In genomic region chr16:57628008-57628781, GRCh38 we compare ENCODE assay signal across 8 cellular contexts. TPM values are rescaled to one million over a fixed set of nuclear protein-coding genes. Genes with fewer than 3 reads are reported as not detected.
DNase-seq lines count a peak whose midpoint lies in the region; ATAC-seq and FAIRE-seq lines count a peak whose summit lies in the region.

Gene ADGRG1 (plus strand): TSS chr16:57628630. CDS start chr16:57650288, 21,658 bp downstream.

- no peaks in the 10 kb centered on the region for H3K9me3 Mint-ChIP-seq in activated T-helper 1 cell treated with anti-CD3 and anti-CD28 coated beads, Interleukin-12 subunit alpha, Interleukin-12 subunit beta, Interleukin-2, Interleukin-4 antibody, amounts not matched to agents 30 ng/mL and 10 ng/mL and 1 ng/mL, durations not matched to agents 14 hours and 24 hours and 36 hours
- H3K9me3 Mint-ChIP-seq in naive thymus-derived CD8-positive, alpha-beta T cell, result no peaks in the 10 kb centered on the region

- peaks cover 20% of the 10 kb centered on the region for H3K4me1 Mint-ChIP-seq in activated T-helper 1 cell treated with anti-CD3 and anti-CD28 coated beads, Interleukin-12 subunit alpha, Interleukin-12 subunit beta, Interleukin-2, Interleukin-4 antibody, amounts not matched to agents 30 ng/mL and 10 ng/mL and 1 ng/mL, durations not matched to agents 14 hours and 24 hours and 36 hours (ENCODE audit: low read depth)
- peaks cover 11 to 31% (median 19%) of the 10 kb centered on the region in 4 donors for H3K4me1 Mint-ChIP-seq in naive thymus-derived CD8-positive, alpha-beta T cell

- peak within 1 kb of the TSS; percentile 78 for H3K4me3 Mint-ChIP-seq in activated T-helper 1 cell treated with anti-CD3 and anti-CD28 coated beads, Interleukin-12 subunit alpha, Interleukin-12 subunit beta, Interleukin-2, Interleukin-4 antibody, amounts not matched to agents 30 ng/mL and 10 ng/mL and 1 ng/mL, durations not matched to agents 14 hours and 24 hours and 36 hours
- H3K4me3 Mint-ChIP-seq in naive thymus-derived CD8-positive, alpha-beta T cell, result peak within 1 kb of the TSS in 6 of 10 donors; percentile 18 to 68 (median 44)

- intact Hi-C loops in activated T-helper 1 cell treated with anti-CD3 and anti-CD28 coated beads, Interleukin-12 subunit alpha, Interleukin-12 subunit beta, Interleukin-2, Interleukin-4 antibody, amounts not matched to agents 30 ng/mL and 10 ng/mL and 1 ng/mL, durations not matched to agents 14 hours and 24 hours and 36 hours (cut with micrococcal nuclease), result loop anchor here (1.0 kb wide), 2 partner anchors 19 to 37 kb away; no protein-coding TSS in a partner anchor

- peak in 1 of 2 donors; percentile 42 for ATAC-seq in naive thymus-derived CD8-positive, alpha-beta T cell

- peak; percentile 61 for DNase-seq in NCI-H1694 treated with DMSO at 0.1 percent for 48 hours (lab: John Stamatoyannopoulos, UW)
- DNase-seq in activated T-helper 1 cell treated with anti-CD3 and anti-CD28 coated beads, Interleukin-12 subunit alpha, Interleukin-12 subunit beta, Interleukin-2, Interleukin-4 antibody, amounts not matched to agents 30 ng/mL and 10 ng/mL and 1 ng/mL, durations not matched to agents 14 hours and 24 hours and 36 hours (ENCODE audit: low spot score), result peak; percentile 22
- DNase-seq in fibroblast of peridontal ligament (ENCODE audit: extremely low read depth), result peak; percentile 91
- peak in 1 of 10 donors; percentile 7 for DNase-seq in naive thymus-derived CD8-positive, alpha-beta T cell
- no peak for DNase-seq in NCI-H526 (lab: John Stamatoyannopoulos, UW)
- no peak for DNase-seq in NCI-H1048 (lab: John Stamatoyannopoulos, UW)

- H3K36me3 Mint-ChIP-seq in activated T-helper 1 cell treated with anti-CD3 and anti-CD28 coated beads, Interleukin-12 subunit alpha, Interleukin-12 subunit beta, Interleukin-2, Interleukin-4 antibody, amounts not matched to agents 30 ng/mL and 10 ng/mL and 1 ng/mL, durations not matched to agents 14 hours and 24 hours and 36 hours (ENCODE audit: low read depth), result no peaks in the 10 kb centered on the region
- H3K36me3 Mint-ChIP-seq in naive thymus-derived CD8-positive, alpha-beta T cell, result no peaks in the 10 kb centered on the region

- H3K9me3 ChIP-seq in subcutaneous abdominal adipose tissue (ENCODE audit: control insufficient read depth in 5 of 5, low read length in 5 of 5), result no peaks in the 10 kb centered on the region

- peak within 1 kb of the TSS; percentile 41 to 84 (median 72) for H3K4me3 ChIP-seq in subcutaneous abdominal adipose tissue (ENCODE audit: low read depth in 1 of 5, low read length in 5 of 5)

- peaks cover 4 to 45% (median 15%) of the 10 kb centered on the region in 5 donors for H3K4me1 ChIP-seq in subcutaneous abdominal adipose tissue (ENCODE audit: control insufficient read depth in 5 of 5, insufficient read depth in 5 of 5, low read length in 5 of 5)

- H3K27ac ChIP-seq in subcutaneous abdominal adipose tissue (ENCODE audit: low read depth, low read length), result peak within 1 kb of the TSS; percentile 78

- peaks cover 19% of the 10 kb centered on the region for H3K27me3 Mint-ChIP-seq in activated T-helper 1 cell treated with anti-CD3 and anti-CD28 coated beads, Interleukin-12 subunit alpha, Interleukin-12 subunit beta, Interleukin-2, Interleukin-4 antibody, amounts not matched to agents 30 ng/mL and 10 ng/mL and 1 ng/mL, durations not matched to agents 14 hours and 24 hours and 36 hours (ENCODE audit: insufficient read depth)
- peaks cover 7 to 32% (median 19%) of the 10 kb centered on the region in 5 donors for H3K27me3 Mint-ChIP-seq in naive thymus-derived CD8-positive, alpha-beta T cell

- H3K27me3 ChIP-seq in subcutaneous abdominal adipose tissue (ENCODE audit: control insufficient read depth in 5 of 5, insufficient read depth in 4 of 5, low read length in 5 of 5), result peaks cover 18 to 41% (median 29%) of the 10 kb centered on the region in 5 donors

- peak within 1 kb of the TSS; percentile 29 for H3K27ac Mint-ChIP-seq in activated T-helper 1 cell treated with anti-CD3 and anti-CD28 coated beads, Interleukin-12 subunit alpha, Interleukin-12 subunit beta, Interleukin-2, Interleukin-4 antibody, amounts not matched to agents 30 ng/mL and 10 ng/mL and 1 ng/mL, durations not matched to agents 14 hours and 24 hours and 36 hours
- H3K27ac Mint-ChIP-seq in naive thymus-derived CD8-positive, alpha-beta T cell, result peak within 1 kb of the TSS in 5 of 10 donors; percentile 6 to 82 (median 30)

- POLR2A ChIA-PET in naive thymus-derived CD8-positive, alpha-beta T cell (lab: Charles Lee), result no interaction called here

- FAIRE-seq in G401.6 (lab: Jason Lieb, UNC), result peak; percentile 69

- H3K36me3 ChIP-seq in subcutaneous abdominal adipose tissue (ENCODE audit: control insufficient read depth in 5 of 5, insufficient read depth in 5 of 5, low read length in 5 of 5), result no peaks in the 10 kb centered on the region

- peak within 1 kb of the TSS in 4 of 5 donors; percentile 45 to 91 (median 60) for H3K9ac ChIP-seq in subcutaneous abdominal adipose tissue (ENCODE audit: low read length in 5 of 5)

RNA-seq across cellular contexts. Expression of gene ADGRG1, which starts in this region (rescaled TPM):
- total RNA-seq in activated T-helper 1 cell treated with anti-CD3 and anti-CD28 coated beads, Interleukin-12 subunit alpha, Interleukin-12 subunit beta, Interleukin-2, Interleukin-4 antibody, amounts not matched to agents 30 ng/mL and 10 ng/mL and 1 ng/mL, durations not matched to agents 14 hours and 24 hours and 36 hours, result 6.4 and 7.7 TPM in 2 replicates
- under 1 TPM; 0.47 to 0.77 TPM for total RNA-seq in naive thymus-derived CD8-positive, alpha-beta T cell
- polyA plus RNA-seq in naive thymus-derived CD8-positive, alpha-beta T cell, result 10 to 100 TPM in 1 of 3 donors, 1 to 10 TPM in 2; 1.3 to 56.5 (median 1.5) TPM

Comparison
In these comparisons a context has a peak if more than half of its experiments do, and no peak if none do; other contexts are left out.
1. DNase-seq: peak in NCI-H1694 treated with DMSO at 0.1 percent for 48 hours (single experiment), activated T-helper 1 cell treated with anti-CD3 and anti-CD28 coated beads, Interleukin-12 subunit alpha, Interleukin-12 subunit beta, Interleukin-2, Interleukin-4 antibody, amounts not matched to agents 30 ng/mL and 10 ng/mL and 1 ng/mL, durations not matched to agents 14 hours and 24 hours and 36 hours (single experiment) and fibroblast of peridontal ligament (single experiment); none in NCI-H526 (0 of 2) and NCI-H1048 (single experiment).